In the genomic region with DNA sequence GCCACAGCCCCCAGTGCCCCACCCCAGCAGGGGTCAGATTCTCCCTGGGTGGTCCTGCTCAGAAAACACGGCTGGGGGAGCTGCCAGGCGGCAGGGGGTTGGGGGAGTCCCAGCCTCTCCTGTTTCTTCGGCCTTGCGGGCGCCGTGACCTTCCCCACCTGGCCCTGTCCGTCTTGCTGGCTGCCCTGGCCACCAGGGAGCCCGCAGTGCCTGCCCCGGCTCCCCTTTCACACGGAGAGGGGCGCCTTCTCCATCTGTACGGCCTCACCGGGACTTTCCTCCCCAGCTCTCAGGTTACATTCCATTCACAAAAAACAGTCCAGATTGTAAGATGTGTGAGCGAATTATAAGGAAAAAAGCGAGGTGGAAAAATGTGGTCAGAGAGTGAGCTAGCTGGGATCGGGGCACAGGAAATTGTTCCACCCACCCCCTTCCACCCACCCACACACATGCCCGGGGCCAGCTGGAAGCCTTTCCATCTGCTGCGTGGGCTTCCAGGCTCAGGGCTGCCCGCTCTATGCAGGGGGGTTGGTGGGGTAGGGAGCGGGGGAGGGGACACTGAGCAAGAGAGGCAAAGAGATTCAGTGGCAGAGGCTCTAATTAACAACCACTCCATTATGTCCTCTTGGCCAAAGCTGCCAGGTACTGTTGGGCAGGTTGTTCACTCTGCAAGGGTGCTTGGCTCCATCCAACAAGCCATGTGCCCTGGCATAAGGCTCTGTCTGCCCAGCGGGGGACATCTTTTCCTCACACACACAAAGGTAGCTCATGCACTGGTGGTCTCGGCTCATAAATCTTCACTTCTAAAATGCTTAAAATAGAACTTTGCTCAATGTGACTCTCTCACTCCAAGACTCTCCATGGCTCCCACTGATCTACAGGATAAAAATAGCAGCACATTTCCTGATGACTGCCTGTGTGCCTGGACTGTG, we compare ENCODE assay signal across 8 cellular contexts. TPM values are rescaled to one million over a fixed set of nuclear protein-coding genes. Genes with fewer than 3 reads are reported as not detected.
DNase-seq lines count a peak whose midpoint lies in the region; ATAC-seq, FAIRE-seq and TF ChIP-seq lines count a peak whose summit lies in the region.

No MANE protein-coding gene starts in this region.

- H3K9me3 Mint-ChIP-seq in GM23338: 0 out of 3 replicates have a peak, but pooled peaks cover 5% of the 10 kb centered on the region

- no peak for TF ChIP-seq POLR2A in endothelial cell of umbilical vein (IDR thresholded peaks at IDR 0.05; ENCODE audit: low read depth, low read length)

- no TSS peak for BruUV-seq in endothelial cell of umbilical vein (replicated peaks; lab: Mats Ljungman, UMichigan)

- H3K9me1 ChIP-seq in endothelial cell of umbilical vein (replicated peaks; ENCODE audit: control insufficient read depth, extremely low read depth, insufficient read depth, low read length): no peaks in the 10 kb centered on the region

- peak overlapping the region; percentile 39; the same call in 1 of the 2 replicates for H3K27ac Mint-ChIP-seq in GM23338

- H3F3A ChIP-seq in GM23338 (replicated peaks; ENCODE audit: low read depth): peaks cover 15% of the 10 kb centered on the region; the same call in 1 of the 2 replicates

- H3K4me3 ChIP-seq in GM23338 (no peak overlapping the region; the same call in 1 of the 2 replicates), endothelial cell of umbilical vein (replicated peaks in 1 of 3; ENCODE audit: insufficient read depth in 1 of 3, low read depth in 1 of 3, low read length in 3 of 3) (no peak overlapping the region)

- H3K27me3 ChIP-seq in GM23338 (ENCODE audit: insufficient read depth) (no peaks in the 10 kb centered on the region), endothelial cell of umbilical vein (ENCODE audit: control insufficient read depth in 2 of 2, insufficient read depth in 2 of 2, low read length in 2 of 2) (no peaks in the 10 kb centered on the region)

- no peaks in the 10 kb centered on the region for H3K79me2 ChIP-seq in GM23338 (replicated peaks; ENCODE audit: insufficient read depth)
- H3K79me2 ChIP-seq in endothelial cell of umbilical vein (ENCODE audit: control insufficient read depth, insufficient read depth, low read length): no peaks in the 10 kb centered on the region

- dilution Hi-C loops in endothelial cell of umbilical vein (cut with MboI; ENCODE audit: extremely low pct_ligation_motif_present, low sequenced_read_pairs): no loop called here

- peaks cover 41% of the 10 kb centered on the region for H3K4me1 Mint-ChIP-seq in GM23338

- ATAC-seq in GM23338 (peak; percentile 86), HG03108 (IDR thresholded peaks at IDR 0.05; ENCODE audit: unreplicated experiment) (no peak)

- no peaks in the 10 kb centered on the region for H3K9me2 ChIP-seq in GM23338 (ENCODE audit: insufficient read depth)

- CTCF ChIA-PET in endothelial cell of umbilical vein (lab: Charles Lee): interaction anchor here (0.8 to 4.7 kb wide), 10 partner anchors 9 to 118 kb away, joined by 3 to 27 read pairs (median 4); no protein-coding TSS in a partner anchor

- H2AFZ ChIP-seq in GM23338 (peak overlapping the region; percentile 52), endothelial cell of umbilical vein (ENCODE audit: low read depth, low read length) (peak overlapping the region; percentile 86)

- no peaks in the 10 kb centered on the region for H3K9me3 ChIP-seq in endothelial cell of umbilical vein (replicated peaks; ENCODE audit: control insufficient read depth, insufficient read depth, low read length)

- 0 out of 3 replicates have a peak, but pooled peaks cover 2% of the 10 kb centered on the region for H3K36me3 Mint-ChIP-seq in GM23338 (ENCODE audit: low read depth)

- intact Hi-C loops in endothelial cell of umbilical vein (cut with micrococcal nuclease): no loop called here

- H3K27ac ChIP-seq in GM23338 (ENCODE audit: low read depth) (no peak overlapping the region; the same call in 1 of the 2 replicates), endothelial cell of umbilical vein (ENCODE audit: insufficient read depth, low read depth, low read length) (no peak overlapping the region)

- H3K36me3 ChIP-seq in GM23338 (ENCODE audit: insufficient read depth) (no peaks in the 10 kb centered on the region), endothelial cell of umbilical vein (ENCODE audit: control insufficient read depth in 2 of 2, extremely low read depth in 1 of 2, insufficient read depth in 2 of 2, low read length in 2 of 2) (no peaks in the 10 kb centered on the region)

- H3K4me3 Mint-ChIP-seq in GM23338: peak overlapping the region; percentile 42

- no peaks in the 10 kb centered on the region for H4K20me1 ChIP-seq in GM23338 (replicated peaks; ENCODE audit: insufficient read depth)
- no peaks in the 10 kb centered on the region for H4K20me1 ChIP-seq in endothelial cell of umbilical vein (replicated peaks; ENCODE audit: control insufficient read depth, extremely low read depth, insufficient read depth, low read length)

- POLR2A ChIA-PET in endothelial cell of umbilical vein (lab: Charles Lee): no interaction called here

- no peak overlapping the region for H3K9ac ChIP-seq in endothelial cell of umbilical vein (replicated peaks; ENCODE audit: extremely low read depth, insufficient read depth, low read length)

- H3K27me3 Mint-ChIP-seq in GM23338 (ENCODE audit: insufficient read depth, low read depth, poor library complexity): peaks cover 22% of the 10 kb centered on the region

- peak overlapping the region; percentile 75 for H3K4me2 ChIP-seq in GM23338
- H3K4me2 ChIP-seq in endothelial cell of umbilical vein (ENCODE audit: insufficient read depth, low read length): no peak overlapping the region

- DNase-seq in GM23338 (ENCODE audit: low spot score) (peak; percentile 75), NCI-H69 (lab: John Stamatoyannopoulos, UW) (peak; percentile 87), endothelial cell of umbilical vein (ENCODE audit: low read depth, low spot score) (peak; percentile 88), retina (peak; percentile 57), SIG-M5 (lab: John Stamatoyannopoulos, UW) (no peak), NOMO-1 (lab: John Stamatoyannopoulos, UW; ENCODE audit: unreplicated experiment in 2 of 2) (no peak), OCI-M1 (lab: John Stamatoyannopoulos, UW) (no peak)

- peak; percentile 70 for FAIRE-seq in endothelial cell of umbilical vein (lab: Jason Lieb, UNC)

- TF ChIP-seq CTCF in GM23338 (conservative IDR thresholded peaks at IDR 0.05; ENCODE audit: low read depth in 2 of 2): no peak
- no peak for TF ChIP-seq CTCF in endothelial cell of umbilical vein (IDR thresholded peaks at IDR 0.05; ENCODE audit: extremely low read depth in 1 of 2, insufficient read depth in 1 of 2, low read depth in 1 of 2, low read length in 2 of 2)

- H3K4me1 ChIP-seq in GM23338 (ENCODE audit: insufficient read depth) (peaks cover 26% of the 10 kb centered on the region), endothelial cell of umbilical vein (ENCODE audit: control insufficient read depth, extremely low read depth, insufficient read depth, low read length) (peaks cover 28% of the 10 kb centered on the region)

TF ChIP-seq in GM23338, 12 proteins besides CTCF, POLR2A, EP300 and RAD21 (continues in another document):
- TF ChIP-seq EZH2phosphoT487 (IDR thresholded peaks at IDR 0.05; ENCODE audit: unreplicated experiment): no peak
- TF ChIP-seq ETS1 (IDR thresholded peaks at IDR 0.05): no peak
- TF ChIP-seq STAT1 (IDR thresholded peaks at IDR 0.05; ENCODE audit: unreplicated experiment): no peak

TF ChIP-seq in endothelial cell of umbilical vein, 7 proteins besides CTCF, POLR2A, EP300 and RAD21:
- no peak for TF ChIP-seq FOS (IDR thresholded peaks at IDR 0.05; ENCODE audit: borderline replicate concordance, insufficient read depth, low read length)
- TF ChIP-seq, protein P1, sequence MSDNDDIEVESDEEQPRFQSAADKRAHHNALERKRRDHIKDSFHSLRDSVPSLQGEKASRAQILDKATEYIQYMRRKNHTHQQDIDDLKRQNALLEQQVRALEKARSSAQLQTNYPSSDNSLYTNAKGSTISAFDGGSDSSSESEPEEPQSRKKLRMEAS (IDR thresholded peaks at IDR 0.05; ENCODE audit: insufficient read depth, insufficient read length): no peak
- no peak for TF ChIP-seq POLR2AphosphoS5 (IDR thresholded peaks at IDR 0.05; ENCODE audit: insufficient read depth, low read depth, low read length)
- no peak for TF ChIP-seq JUN (IDR thresholded peaks at IDR 0.05; ENCODE audit: borderline replicate concordance, insufficient read depth, insufficient read length, low read depth)
- TF ChIP-seq MYC (IDR thresholded peaks at IDR 0.05; ENCODE audit: low read depth, low read length): no peak
- TF ChIP-seq GATA2 (IDR thresholded peaks at IDR 0.05; ENCODE audit: insufficient read depth, insufficient read length, low read depth, low read length): no peak
- no peak for TF ChIP-seq EZH2 (IDR thresholded peaks at IDR 0.05; ENCODE audit: borderline replicate concordance, low read depth, low read length, severe bottlenecking)

RNA-seq across cellular contexts. Expression of gene CIBAR2, which starts 14.7 kb away (rescaled TPM):
- total RNA-seq in GM23338 (2014; rRNA removed; shearing (Covaris generic)): not detected in 2 replicates
- polyA plus RNA-seq in GM23338 (2016; fragmentation: Nextera tagmentation; extraction: Ambion mirVana) (not detected in 2 replicates), endothelial cell of umbilical vein (0.07 and 0.30 TPM in 2 replicates)
- total RNA-seq in endothelial cell of umbilical vein: not detected in 2 replicates
- polyA plus RNA-seq in endothelial cell of umbilical vein (2011; cell fraction: cytosol; rRNA removed): 0.13 TPM in 1 of 2 replicates, not detected in the other
- 2.5 and 3.1 TPM in 2 replicates for polyA plus RNA-seq in endothelial cell of umbilical vein (2011; cell fraction: nucleus; rRNA removed)
- 0.15 and 0.23 TPM in 2 replicates for polyA plus RNA-seq in endothelial cell of umbilical vein (2012)
- not detected in 2 replicates for polyA minus RNA-seq in endothelial cell of umbilical vein
- polyA minus RNA-seq in endothelial cell of umbilical vein (2011; cell fraction: cytosol; rRNA and poly(A)+ RNA removed): not detected
- polyA minus RNA-seq in endothelial cell of umbilical vein (2011; cell fraction: nucleus; rRNA and poly(A)+ RNA removed): 0.38 TPM in 1 of 2 replicates, not detected in the other

Comparison
In these comparisons a context has a peak if more than half of its experiments do, and no peak if none do; other contexts are left out.
1. DNase-seq: peak in GM23338 (single experiment), NCI-H69 (single experiment), endothelial cell of umbilical vein (single experiment) and retina (single experiment); none in SIG-M5 (single experiment), NOMO-1 (0 of 2) and OCI-M1 (single experiment).